In the genomic region with DNA sequence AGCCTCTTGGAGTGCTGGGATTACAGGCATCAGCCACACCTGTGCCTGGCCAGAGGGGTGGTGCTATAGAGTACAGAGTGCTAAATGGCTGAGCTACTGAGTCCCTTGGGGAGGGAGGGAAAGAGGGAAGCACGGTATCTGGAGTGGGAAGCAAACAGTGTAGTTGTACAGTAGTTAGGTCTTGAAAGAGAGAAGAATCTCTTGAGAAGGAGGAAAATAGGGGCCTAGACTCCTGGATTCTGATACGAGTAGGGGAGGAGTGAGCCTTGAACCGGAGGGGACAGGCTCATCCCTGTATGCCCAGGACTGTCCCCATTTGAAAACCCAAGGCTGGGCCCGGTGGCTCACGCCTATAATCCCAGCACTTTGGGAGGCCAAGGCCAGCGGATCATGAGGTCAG, we compare ENCODE assay signal across 20 cellular contexts. TPM values are rescaled to one million over a fixed set of nuclear protein-coding genes. Genes with fewer than 3 reads are reported as not detected.
DNase-seq lines count a peak whose midpoint lies in the region; ATAC-seq and TF ChIP-seq lines count a peak whose summit lies in the region.
"Had no signal": no experiment of that assay in that cellular context is flagged by ENCODE, and none has a peak within 500 bp of the region (broad histone marks: within the 10 kb centered on the region; RNA-seq: fewer than 3 reads in every experiment).

No MANE protein-coding gene starts in this region.

- no peak overlapping the region for H3K4me3 ChIP-seq in H7 (ENCODE audit: insufficient read depth, low read depth, low read length)
- H3K4me3 ChIP-seq: hepatocyte, SJCRH30, spleen, vagina had no signal

- H3K4me1 Mint-ChIP-seq in activated T-cell treated with anti-CD3 and anti-CD28 coated beads, Interleukin-2, amount 50 U/mL, for 24 hours (ENCODE audit: low read depth) = peaks cover 63% of the 10 kb centered on the region
- peaks cover 36% of the 10 kb centered on the region for H3K4me1 Mint-ChIP-seq in activated T-helper 17 cell treated with anti-CD3 and anti-CD28 coated beads, Interleukin-2, amount 50 U/mL, for 72 hours
- H3K4me1 Mint-ChIP-seq in nephron progenitor cell = peaks cover 60% of the 10 kb centered on the region

- H3K36me3 ChIP-seq in H7 (replicated peaks; ENCODE audit: control insufficient read depth, insufficient read depth, low read length) = peaks cover 19% of the 10 kb centered on the region

- H3K9me3 Mint-ChIP-seq in activated T-cell treated with anti-CD3 and anti-CD28 coated beads, Interleukin-2, amount 50 U/mL, for 24 hours = no peaks in the 10 kb centered on the region
- no peaks in the 10 kb centered on the region for H3K9me3 Mint-ChIP-seq in activated T-helper 17 cell treated with anti-CD3 and anti-CD28 coated beads, Interleukin-2, amount 50 U/mL, for 72 hours
- H3K9me3 Mint-ChIP-seq in nephron progenitor cell = no peaks in the 10 kb centered on the region
- H3K9me3 Mint-ChIP-seq: brain had no signal

- no peaks in the 10 kb centered on the region for H3K27me3 Mint-ChIP-seq in activated T-cell treated with anti-CD3 and anti-CD28 coated beads, Interleukin-2, amount 50 U/mL, for 24 hours
- no peaks in the 10 kb centered on the region for H3K27me3 Mint-ChIP-seq in activated T-helper 17 cell treated with anti-CD3 and anti-CD28 coated beads, Interleukin-2, amount 50 U/mL, for 72 hours
- peaks cover 4% of the 10 kb centered on the region for H3K27me3 Mint-ChIP-seq in nephron progenitor cell (ENCODE audit: low read depth, poor library complexity)

- TF ChIP-seq CTCF in nephron progenitor cell (IDR thresholded peaks at IDR 0.05) = no peak

- H3K36me3 Mint-ChIP-seq in activated T-cell treated with anti-CD3 and anti-CD28 coated beads, Interleukin-2, amount 50 U/mL, for 24 hours (ENCODE audit: low read depth) = peaks cover 43% of the 10 kb centered on the region
- peaks cover 78% of the 10 kb centered on the region for H3K36me3 Mint-ChIP-seq in activated T-helper 17 cell treated with anti-CD3 and anti-CD28 coated beads, Interleukin-2, amount 50 U/mL, for 72 hours (ENCODE audit: low read depth)
- peaks cover 53% of the 10 kb centered on the region for H3K36me3 Mint-ChIP-seq in nephron progenitor cell (ENCODE audit: low read depth)

- no peak for DNase-seq in activated T-cell treated with anti-CD3 and anti-CD28 coated beads, Interleukin-2, amount 50 U/mL, for 24 hours
- DNase-seq in activated T-cell treated with anti-CD3 and anti-CD28 coated beads for 4 hours = no peak
- peak; percentile 23 for DNase-seq in H7
- no peak for DNase-seq in nephron progenitor cell
- no peak for DNase-seq in NCI-H146 (lab: John Stamatoyannopoulos, UW)
- DNase-seq in EL = no peak
- DNase-seq in cerebellum (ENCODE audit: low spot score) = no peak
- DNase-seq: activated gamma-delta T cell treated with Interleukin-2 at 50 U/mL for 16 hours; effector CD4-positive, alpha-beta T cell; KBM-7; NCI-H1105 treated with DMSO at 0.1 percent for 48 hours; NCI-H446 treated with DMSO at 0.1 percent for 48 hours; SJCRH30; spleen; stimulated activated naive CD8-positive, alpha-beta T cell treated with anti-CD3 and anti-CD28 coated beads, Interleukin-15, Interleukin-2, amounts not matched to agents 100 U/mL and 50 U/mL, for 24 hours had no signal

- no peaks in the 10 kb centered on the region for H3K27me3 ChIP-seq in H7 (ENCODE audit: control insufficient read depth, insufficient read depth, low read length)
- H3K27me3 ChIP-seq: hepatocyte, SJCRH30, vagina had no signal

- no peak for ATAC-seq in activated T-helper 17 cell treated with anti-CD3 and anti-CD28 coated beads, Interleukin-2, amount 50 U/mL, for 72 hours (replicated peaks)
- ATAC-seq: stimulated activated naive CD8-positive, alpha-beta T cell treated with anti-CD3 and anti-CD28 coated beads, Interleukin-15, Interleukin-2, amounts not matched to agents 100 U/mL and 50 U/mL, for 24 hours had no signal

- H3K4me3 Mint-ChIP-seq in activated T-cell treated with anti-CD3 and anti-CD28 coated beads, Interleukin-2, amount 50 U/mL, for 24 hours = no peak overlapping the region
- peak overlapping the region; percentile 10 for H3K4me3 Mint-ChIP-seq in activated T-helper 17 cell treated with anti-CD3 and anti-CD28 coated beads, Interleukin-2, amount 50 U/mL, for 72 hours
- H3K4me3 Mint-ChIP-seq in nephron progenitor cell = no peak overlapping the region

- H3K27ac Mint-ChIP-seq in activated T-cell treated with anti-CD3 and anti-CD28 coated beads, Interleukin-2, amount 50 U/mL, for 24 hours = peak overlapping the region; percentile 61
- H3K27ac Mint-ChIP-seq in activated T-helper 17 cell treated with anti-CD3 and anti-CD28 coated beads, Interleukin-2, amount 50 U/mL, for 72 hours = peak overlapping the region; percentile 59
- peak overlapping the region; percentile 65 for H3K27ac Mint-ChIP-seq in nephron progenitor cell

RNA-seq across cellular contexts. Expression of gene MYADM, which starts 5.1 kb away (rescaled TPM):
- 37.5 and 44.9 TPM in 2 replicates for total RNA-seq in H7 (2014; rRNA removed; shearing (Covaris generic))
- total RNA-seq in activated T-helper 17 cell treated with anti-CD3 and anti-CD28 coated beads, Interleukin-2, amount 50 U/mL, for 72 hours = 10 to 100 TPM; 48.8 to 72.8 TPM
- 4.7 TPM for total RNA-seq in cerebellum

RNA-seq across cellular contexts. Expression of gene PRKCG, which starts 9.2 kb away (rescaled TPM):
- 1.1 and 1.7 TPM in 2 replicates for total RNA-seq in H7 (2014; rRNA removed; shearing (Covaris generic))
- not detected for total RNA-seq in activated T-helper 17 cell treated with anti-CD3 and anti-CD28 coated beads, Interleukin-2, amount 50 U/mL, for 72 hours
- total RNA-seq in cerebellum = 1.7 TPM
- total RNA-seq: hepatocyte, vagina had no signal

RNA-seq across cellular contexts. Expression of gene CACNG7, which starts 36.3 kb away (rescaled TPM):
- total RNA-seq in H7 (2014; rRNA removed; shearing (Covaris generic)) = 3.8 and 4.5 TPM in 2 replicates
- total RNA-seq in activated T-helper 17 cell treated with anti-CD3 and anti-CD28 coated beads, Interleukin-2, amount 50 U/mL, for 72 hours = not detected
- 14.0 TPM for total RNA-seq in cerebellum
- total RNA-seq: mononuclear cell, SJCRH30, spleen, vagina had no signal

RNA-seq across cellular contexts. Expression of gene NLRP12, which starts 48.6 kb away (rescaled TPM):
- total RNA-seq in H7 (2014; rRNA removed; shearing (Covaris generic)) = 12.7 and 16.1 TPM in 2 replicates
- not detected for total RNA-seq in activated T-helper 17 cell treated with anti-CD3 and anti-CD28 coated beads, Interleukin-2, amount 50 U/mL, for 72 hours
- total RNA-seq in cerebellum = 0.27 TPM
- total RNA-seq: hepatocyte, SJCRH30 had no signal
